In genomic region chr4:17398035-17398434, GRCh38 we compare ENCODE assay signal across 14 cellular contexts.
DNase-seq lines count a peak whose midpoint lies in the region; TF ChIP-seq lines count a peak whose summit lies in the region.
"Had no signal": no experiment of that assay in that cellular context is flagged by ENCODE, and none has a peak within 500 bp of the region (broad histone marks: within the 10 kb centered on the region; RNA-seq: fewer than 3 reads in every experiment).

No MANE protein-coding gene starts in this region.

- H2AFZ ChIP-seq in SK-N-SH (ENCODE audit: low read depth) (no peak overlapping the region), hepatocyte (no peak overlapping the region)

- H3K36me3 ChIP-seq in SK-N-SH (replicated peaks in 1 of 2; ENCODE audit: control insufficient read depth in 1 of 2, insufficient read depth in 2 of 2, low read length in 1 of 2) (no peaks in the 10 kb centered on the region), hepatocyte (replicated peaks; ENCODE audit: insufficient read depth, low read depth) (no peaks in the 10 kb centered on the region), uterus (no peaks in the 10 kb centered on the region), adrenal gland (replicated peaks in 1 of 2) (no peaks in the 10 kb centered on the region)
- H3K36me3 ChIP-seq: HAP-1 had no signal

- H3K79me2 ChIP-seq in SK-N-SH (ENCODE audit: insufficient read depth) (no peaks in the 10 kb centered on the region), hepatocyte (no peaks in the 10 kb centered on the region)

- no peak overlapping the region for H3K9ac ChIP-seq in SK-N-SH

- DNase-seq in GM03348 (ENCODE audit: low spot score): peak; percentile 13
- peak; percentile 30 for DNase-seq in SK-N-SH
- no peak for DNase-seq in hepatocyte (ENCODE audit: low spot score)
- DNase-seq in uterus: peak in 1 of 2 donors; percentile 56
- no peak for DNase-seq in adrenal gland
- no peak for DNase-seq in NCI-H1105 treated with DMSO at 0.1 percent for 48 hours (lab: John Stamatoyannopoulos, UW)
- DNase-seq in retina: no peak
- DNase-seq: AML-193; Caco-2; CD4-positive, alpha-beta T cell; DND-41; EL had no signal

- 29% methylated on average over 2 of the region's 2 CpGs for WGBS in SK-N-SH (ENCODE audit: low lambda C conversion rate)
- WGBS in hepatocyte (ENCODE audit: low lambda C conversion rate, missing lambda C conversion rate): 62% methylated on average over 2 of the region's 2 CpGs
- 68 to 80% (median 72%) methylated on average over 2 of the region's 2 CpGs for WGBS in adrenal gland, 4 donors

- H3K4me3 ChIP-seq in SK-N-SH (ENCODE audit: low read depth in 2 of 2, low read length in 1 of 2) (no peak overlapping the region), hepatocyte (no peak overlapping the region), uterus (no peak overlapping the region), adrenal gland (no peak overlapping the region)
- H3K4me3 ChIP-seq: HAP-1 had no signal

- H3K27ac ChIP-seq in SK-N-SH (ENCODE audit: low read depth in 2 of 2, low read length in 1 of 2) (no peak overlapping the region), hepatocyte (peak overlapping the region; percentile 10), uterus (peak overlapping the region; percentile 48 to 68), adrenal gland (no peak overlapping the region)
- H3K27ac ChIP-seq: C4-2B had no signal

- CTCF ChIA-PET in SK-N-SH (lab: Yijun Ruan, JAX): interaction anchor here (1.0 to 1.8 kb wide), 2 partner anchors 28 to 50 kb away, joined by 3 to 5 read pairs; no protein-coding TSS in a partner anchor

- no peaks in the 10 kb centered on the region; the same call in 1 of the 2 replicates for H3K27me3 ChIP-seq in SK-N-SH (ENCODE audit: insufficient read depth)
- H3K27me3 ChIP-seq in hepatocyte: no peaks in the 10 kb centered on the region
- no peaks in the 10 kb centered on the region for H3K27me3 ChIP-seq in uterus
- no peaks in the 10 kb centered on the region for H3K27me3 ChIP-seq in adrenal gland

- no peaks in the 10 kb centered on the region for H3F3A ChIP-seq in SK-N-SH (replicated peaks; ENCODE audit: insufficient read depth)

- no peaks in the 10 kb centered on the region for H3K9me2 ChIP-seq in SK-N-SH
- H3K9me2 ChIP-seq in hepatocyte (replicated peaks; ENCODE audit: insufficient read depth): no peaks in the 10 kb centered on the region

- TF ChIP-seq CTCF in SK-N-SH (IDR thresholded peaks at IDR 0.05) (no peak), hepatocyte (IDR thresholded peaks at IDR 0.05; ENCODE audit: poor library complexity) (no peak), uterus (IDR thresholded peaks at IDR 0.05) (no peak), adrenal gland (IDR thresholded peaks at IDR 0.05) (no peak)

- POLR2A ChIA-PET in SK-N-SH (lab: Yijun Ruan, JAX): interaction anchor here (0.6 kb wide), 1 partner anchor 31 kb away, joined by 3 read pairs; no protein-coding TSS in a partner anchor

- intact Hi-C loops in uterus (cut with DNase I; ENCODE audit: low total_unique reads): no loop called here
- intact Hi-C loops in adrenal gland (cut with DNase I): no loop called here

- no peaks in the 10 kb centered on the region for H3K9me3 ChIP-seq in SK-N-SH
- no peaks in the 10 kb centered on the region for H3K9me3 ChIP-seq in hepatocyte (ENCODE audit: low read depth)
- H3K9me3 ChIP-seq in uterus: no peaks in the 10 kb centered on the region
- H3K9me3 ChIP-seq in adrenal gland (replicated peaks in 1 of 3): no peaks in the 10 kb centered on the region
- H3K9me3 ChIP-seq: Caco-2, HAP-1 had no signal

- H3K4me2 ChIP-seq in SK-N-SH: no peak overlapping the region
- H3K4me2 ChIP-seq in hepatocyte: no peak overlapping the region

- no peak for TF ChIP-seq EP300 in SK-N-SH (IDR thresholded peaks at IDR 0.05; ENCODE audit: borderline replicate concordance in 1 of 2, low read depth in 1 of 2, low read length in 1 of 2)

- TF ChIP-seq POLR2A in uterus (IDR thresholded peaks at IDR 0.05): no peak
- no peak for TF ChIP-seq POLR2A in adrenal gland (IDR thresholded peaks at IDR 0.05)

- TF ChIP-seq RAD21 in SK-N-SH (IDR thresholded peaks at IDR 0.05; ENCODE audit: low read length): no peak

- H4K20me1 ChIP-seq in SK-N-SH (ENCODE audit: insufficient read depth) (no peaks in the 10 kb centered on the region), hepatocyte (ENCODE audit: insufficient read depth, poor library complexity, severe bottlenecking) (no peaks in the 10 kb centered on the region)

- H3K4me1 ChIP-seq in SK-N-SH (ENCODE audit: control insufficient read depth in 1 of 2, insufficient read depth in 2 of 2, low read depth in 1 of 2, low read length in 1 of 2): peaks cover 0 to 6% of the 10 kb centered on the region in 2 experiments; a peak in 2 of 4 replicates
- H3K4me1 ChIP-seq in hepatocyte (ENCODE audit: insufficient read depth): no peaks in the 10 kb centered on the region
- peaks cover 0 to 5% of the 10 kb centered on the region in 2 donors for H3K4me1 ChIP-seq in uterus
- H3K4me1 ChIP-seq in adrenal gland (replicated peaks in 1 of 2): no peaks in the 10 kb centered on the region
- H3K4me1 ChIP-seq: Caco-2, HAP-1 had no signal

TF ChIP-seq in SK-N-SH, 30 proteins besides CTCF, POLR2A, EP300 and RAD21:
- TF ChIP-seq MEF2A (IDR thresholded peaks at IDR 0.05; ENCODE audit: borderline replicate concordance, low read depth) (no peak), USF1 (IDR thresholded peaks at IDR 0.05; ENCODE audit: borderline replicate concordance, low read depth) (no peak), ELF1 (IDR thresholded peaks at IDR 0.05) (no peak), PBX3 (IDR thresholded peaks at IDR 0.05) (no peak), FOXJ3 (CRISPR knock-in tag; IDR thresholded peaks at IDR 0.05) (no peak), IRF3 (IDR thresholded peaks at IDR 0.05; ENCODE audit: low read depth, low read length) (no peak), FOSL2 (IDR thresholded peaks at IDR 0.05; ENCODE audit: borderline replicate concordance, low read depth) (no peak)
TF ChIP-seq in SK-N-SH: peak in this region for 0.

Comparison
In these comparisons a context has a peak if more than half of its experiments do, and no peak if none do; other contexts are left out.
1. DNase-seq: peak in GM03348 (single experiment) and SK-N-SH (single experiment); none in hepatocyte (single experiment), adrenal gland (0 of 7), NCI-H1105 treated with DMSO at 0.1 percent for 48 hours (single experiment) and retina (single experiment).
2. H3K27ac ChIP-seq: peak in hepatocyte (single experiment) and uterus (2 of 2); none in SK-N-SH (0 of 2) and adrenal gland (0 of 5).